In genomic region chrX:73943572-73943899, GRCh38 we compare ENCODE assay signal across 8 cellular contexts.
A peak's percentile ranks its signal among the peaks of the same experiment; 100 is the strongest.
DNase-seq lines count a peak whose midpoint lies in the region; ATAC-seq and TF ChIP-seq lines count a peak whose summit lies in the region.

No MANE protein-coding gene starts in this region.

- H3K27me3 Mint-ChIP-seq in CD8-positive, alpha-beta memory T cell = peaks cover 0 to 1% of the 10 kb centered on the region in 2 donors

- H3K27ac Mint-ChIP-seq in CD8-positive, alpha-beta memory T cell = peak overlapping the region; percentile 91 to 100 (median 97)

- H3K9me3 ChIP-seq in CD8-positive, alpha-beta memory T cell (ENCODE audit: low read length) = no peaks in the 10 kb centered on the region
- no peaks in the 10 kb centered on the region for H3K9me3 ChIP-seq in NT2/D1 (ENCODE audit: insufficient read depth, low read length)
- H3K9me3 ChIP-seq in endocrine pancreas (ENCODE audit: control insufficient read depth, low read length) = no peaks in the 10 kb centered on the region
- no peaks in the 10 kb centered on the region for H3K9me3 ChIP-seq in neutrophil

- peaks cover 30 to 41% (median 32%) of the 10 kb centered on the region in 3 donors for H3K4me1 Mint-ChIP-seq in CD8-positive, alpha-beta memory T cell

- H3K4me1 ChIP-seq in CD8-positive, alpha-beta memory T cell (ENCODE audit: insufficient read depth, low read length) = peaks cover 7% of the 10 kb centered on the region
- H3K4me1 ChIP-seq in NT2/D1 (ENCODE audit: insufficient read depth, insufficient read length) (no peaks in the 10 kb centered on the region), endocrine pancreas (ENCODE audit: control insufficient read depth, insufficient read depth, low read length) (no peaks in the 10 kb centered on the region), neutrophil (ENCODE audit: control insufficient read depth in 1 of 2, insufficient read depth in 1 of 2, low read depth in 1 of 2, low read length in 1 of 2) (peaks cover 8 to 38% of the 10 kb centered on the region in 2 experiments)

- POLR2A ChIA-PET in CD8-positive, alpha-beta memory T cell (lab: Charles Lee) = interaction anchor here (0.6 to 1.1 kb wide), 2 partner anchors 395 to 729 kb away, joined by 3 read pairs; partner anchors contain the start of gene NAP1L2

- CTCF ChIA-PET in CD8-positive, alpha-beta memory T cell (lab: Charles Lee) = interaction anchor here (1.1 kb wide), 1 partner anchor 1376 kb away, joined by 3 read pairs; no protein-coding TSS in a partner anchor

- H3K27me3 ChIP-seq in CD8-positive, alpha-beta memory T cell (ENCODE audit: insufficient read depth, low read length, poor library complexity, severe bottlenecking) = no peaks in the 10 kb centered on the region
- H3K27me3 ChIP-seq in NT2/D1 (ENCODE audit: insufficient read depth, insufficient read length) (no peaks in the 10 kb centered on the region), endocrine pancreas (ENCODE audit: control insufficient read depth, insufficient read depth, low read length) (no peaks in the 10 kb centered on the region), neutrophil (no peaks in the 10 kb centered on the region)

- H3K36me3 ChIP-seq in CD8-positive, alpha-beta memory T cell (ENCODE audit: insufficient read depth, low read length) = no peaks in the 10 kb centered on the region
- H3K36me3 ChIP-seq in NT2/D1 (ENCODE audit: insufficient read depth, insufficient read length, low read length) (peaks cover 23% of the 10 kb centered on the region), endocrine pancreas (ENCODE audit: control insufficient read depth, insufficient read depth, low read length) (no peaks in the 10 kb centered on the region), neutrophil (no peaks in the 10 kb centered on the region)

- peak overlapping the region; percentile 51 for H3K9ac ChIP-seq in NT2/D1 (ENCODE audit: insufficient read length, low read depth)
- no peak overlapping the region for H3K9ac ChIP-seq in endocrine pancreas (ENCODE audit: control insufficient read depth, insufficient read depth, low read length)

- peak overlapping the region; percentile 96 for H3K4me3 ChIP-seq in CD8-positive, alpha-beta memory T cell (ENCODE audit: low read length)
- H3K4me3 ChIP-seq in NT2/D1 (ENCODE audit: insufficient read length, low read depth) (peak overlapping the region; percentile 22), endocrine pancreas (ENCODE audit: control insufficient read depth, insufficient read depth, low read length) (peak overlapping the region; percentile 81), neutrophil (ENCODE audit: low read depth in 1 of 2, low read length in 1 of 2) (peak overlapping the region; percentile 66 to 77)

- H3K9me3 Mint-ChIP-seq in CD8-positive, alpha-beta memory T cell = no peaks in the 10 kb centered on the region

- TF ChIP-seq CTCF in neutrophil (IDR thresholded peaks at IDR 0.05) = no peak

- no peak for DNase-seq in CD8-positive, alpha-beta memory T cell
- DNase-seq in NT2/D1 (ENCODE audit: low read depth, low spot score) (no peak), A172 (ENCODE audit: low spot score) (no peak), AG20443 (ENCODE audit: low spot score) (no peak)

- H3K4me3 Mint-ChIP-seq in CD8-positive, alpha-beta memory T cell = peak overlapping the region; percentile 87 to 100 (median 91)

- peaks cover 4 to 19% (median 5%) of the 10 kb centered on the region in 3 donors for H3K36me3 Mint-ChIP-seq in CD8-positive, alpha-beta memory T cell

- peak overlapping the region; percentile 27 for H3K27ac ChIP-seq in CD8-positive, alpha-beta memory T cell (ENCODE audit: low read depth, low read length)
- peak overlapping the region; percentile 87 for H3K27ac ChIP-seq in neutrophil

- ATAC-seq in GM18873 (IDR thresholded peaks at IDR 0.05; ENCODE audit: low FRiP score, unreplicated experiment) = no peak
- ATAC-seq in HG03196 (IDR thresholded peaks at IDR 0.05; ENCODE audit: unreplicated experiment) = no peak

Comparison
In these comparisons a context has a peak if more than half of its experiments do, and no peak if none do; other contexts are left out.
1. H3K4me3 ChIP-seq: peak in every context shown above with its lines; median percentile 96 in CD8-positive, alpha-beta memory T cell; 81 in endocrine pancreas; 72 in neutrophil; 22 in NT2/D1.